In genomic region chr3:10546181-10546624, GRCh38 we compare ENCODE assay signal across 16 cellular contexts. TPM values are rescaled to one million over a fixed set of nuclear protein-coding genes. Genes with fewer than 3 reads are reported as not detected.
A peak's percentile ranks its signal among the peaks of the same experiment; 100 is the strongest.
DNase-seq lines count a peak whose midpoint lies in the region; ATAC-seq, FAIRE-seq and TF ChIP-seq lines count a peak whose summit lies in the region.
"Had no signal": no experiment of that assay in that cellular context is flagged by ENCODE, and none has a peak within 500 bp of the region (broad histone marks: within the 10 kb centered on the region; RNA-seq: fewer than 3 reads in every experiment).

No MANE protein-coding gene starts in this region.

- SMC1A ChIA-PET in GM12878 (lab: Charles Lee; ENCODE audit: uncharacterized antibody, unreplicated experiment) = no interaction called here

- no peaks in the 10 kb centered on the region for H3K36me3 ChIP-seq in GM12878 (ENCODE audit: control insufficient read depth in 2 of 2, insufficient read depth in 2 of 2, low read length in 1 of 2)
- H3K36me3 ChIP-seq in suprapubic skin = no peaks in the 10 kb centered on the region
- no peaks in the 10 kb centered on the region for H3K36me3 ChIP-seq in psoas muscle (ENCODE audit: insufficient read depth in 1 of 2, low read depth in 1 of 2)

- FAIRE-seq in GM12878 (lab: Jason Lieb, UNC) = no peak
- FAIRE-seq: A204.1 had no signal

- H2AFZ ChIP-seq in GM12878 (ENCODE audit: control insufficient read depth, low read depth, low read length) = no peak overlapping the region
- H2AFZ ChIP-seq: PC-9 had no signal

- in situ Hi-C loops in GM12878 (cut with MboI) = no loop called here

- H3K9ac ChIP-seq in GM12878 (ENCODE audit: control insufficient read depth, insufficient read depth, low read length) = no peak overlapping the region
- H3K9ac ChIP-seq: KMS-11 had no signal

- H3K27me3 ChIP-seq in GM12878 (replicated peaks in 1 of 2; ENCODE audit: control insufficient read depth in 2 of 2, insufficient read depth in 2 of 2, low read length in 1 of 2) (no peaks in the 10 kb centered on the region; a peak in 1 of 4 replicates), suprapubic skin (peaks cover 3% of the 10 kb centered on the region), psoas muscle (ENCODE audit: insufficient read depth in 3 of 3, low read length in 2 of 3) (no peaks in the 10 kb centered on the region)

- CTCF ChIA-PET in GM12878 (lab: Yijun Ruan, JAX) = no interaction called here

- DNase-seq in activated CD8-positive, alpha-beta memory T cell treated with anti-CD3 and anti-CD28 coated beads for 24 hours = peak; percentile 48
- DNase-seq in activated CD8-positive, alpha-beta memory T cell treated with anti-CD3 and anti-CD28 coated beads, Interleukin-2, amount 50 U/mL, for 4 hours = no peak
- DNase-seq in GM12878 (ENCODE audit: low read depth, low spot score) (no peak), left kidney (ENCODE audit: low read depth, low spot score) (peak; percentile 37), suprapubic skin (ENCODE audit: low spot score in 2 of 2) (peak; percentile 13 to 35), psoas muscle (no peak), AG20443 (ENCODE audit: low spot score) (no peak)
- no peak for DNase-seq in stimulated activated CD4-positive, alpha-beta T cell treated with anti-CD3 and anti-CD28 coated beads, Interleukin-4, amount 100 ng/mL, for 4 hours
- DNase-seq: CD4-positive, CD25-positive, alpha-beta regulatory T cell; GOT3; NCI-H1105; NCI-H748 treated with DMSO at 0.1 percent for 48 hours; PC-9 had no signal

- TF ChIP-seq POLR2A in GM12878 (IDR thresholded peaks at IDR 0.05; ENCODE audit: low read depth, low read length) (no peak), suprapubic skin (IDR thresholded peaks at IDR 0.05) (no peak)

- WGBS in GM12878 (ENCODE audit: insufficient coverage, insufficient replicate concordance, low lambda C conversion rate, missing lambda C conversion rate) = 72% methylated on average over 5 of the region's 5 CpGs
- WGBS in suprapubic skin = 66% methylated on average over 5 of the region's 5 CpGs
- 71 to 88% (median 76%) methylated on average over 5 of the region's 5 CpGs for WGBS in psoas muscle, 3 donors

- POLR2A ChIA-PET in GM12878 (lab: Charles Lee) = no interaction called here

- no peak overlapping the region for H3K4me2 ChIP-seq in GM12878 (ENCODE audit: control insufficient read depth, insufficient read depth)
- H3K4me2 ChIP-seq: KMS-11, PC-9 had no signal

- H3K9me3 ChIP-seq in GM12878 (replicated peaks; ENCODE audit: control insufficient read depth, insufficient read depth, low read length) (no peaks in the 10 kb centered on the region; the same call in 1 of the 3 replicates), suprapubic skin (peaks cover 6% of the 10 kb centered on the region), psoas muscle (peaks cover 15% of the 10 kb centered on the region)

- H3K27ac ChIP-seq in GM12878 (ENCODE audit: control insufficient read depth, insufficient read depth) (no peak overlapping the region), suprapubic skin (no peak overlapping the region), psoas muscle (no peak overlapping the region)
- H3K27ac ChIP-seq: KMS-11, PC-9 had no signal

- intact Hi-C loops in GM12878 (cut with micrococcal nuclease; ENCODE audit: unreplicated experiment) = no loop called here
- intact Hi-C loops in psoas muscle (cut with DNase I) = no loop called here

- no peaks in the 10 kb centered on the region for H4K20me1 ChIP-seq in GM12878 (ENCODE audit: control insufficient read depth, insufficient read depth)

- no peaks in the 10 kb centered on the region for H3K79me2 ChIP-seq in GM12878 (ENCODE audit: control insufficient read depth, insufficient read depth, low read length)

- TF ChIP-seq EP300 in GM12878 (IDR thresholded peaks at IDR 0.05; ENCODE audit: borderline replicate concordance in 1 of 2, control insufficient read depth in 1 of 2, low read depth in 2 of 2, low read length in 2 of 2) (no peak), suprapubic skin (IDR thresholded peaks at IDR 0.05) (no peak)

- H3K4me3 ChIP-seq in GM12878 (no peak overlapping the region), suprapubic skin (no peak overlapping the region), psoas muscle (no peak overlapping the region)
- H3K4me3 ChIP-seq: PC-9 had no signal

- BruUV-seq in GM12878 (replicated peaks; lab: Mats Ljungman, UMichigan) = no TSS peak

- no peak for TF ChIP-seq RAD21 in GM12878 (IDR thresholded peaks at IDR 0.05; ENCODE audit: insufficient read depth, low read depth, low read length)

- H3K4me1 ChIP-seq in GM12878 (ENCODE audit: control insufficient read depth, insufficient read depth, low read length) (no peaks in the 10 kb centered on the region), suprapubic skin (peaks cover 5% of the 10 kb centered on the region), psoas muscle (peaks cover 17% of the 10 kb centered on the region)

- no peak for TF ChIP-seq CTCF in GM12878 (IDR thresholded peaks at IDR 0.05 in 2 of 3, conservative IDR thresholded peaks at IDR 0.05 in 1 of 3; ENCODE audit: control insufficient read depth in 2 of 3, extremely low read depth in 1 of 3, insufficient read depth in 1 of 3, low read depth in 3 of 3, low read length in 3 of 3)
- TF ChIP-seq CTCF in suprapubic skin (IDR thresholded peaks at IDR 0.05) = no peak
- TF ChIP-seq CTCF in psoas muscle (IDR thresholded peaks at IDR 0.05) = no peak

- RAD21 ChIA-PET in GM12878 (lab: Charles Lee; ENCODE audit: unreplicated experiment) = no interaction called here

- ATAC-seq in GM12878 (no peak), psoas muscle (no peak)

TF ChIP-seq in GM12878, 131 proteins besides CTCF, POLR2A, EP300 and RAD21:
- TF ChIP-seq ZBED1 (IDR thresholded peaks at IDR 0.05; ENCODE audit: borderline replicate concordance) (no peak), REST (IDR thresholded peaks at IDR 0.05; ENCODE audit: low read depth, low read length) (peak; percentile 40; the same call in 1 of the 2 replicates)
TF ChIP-seq in GM12878: peak in this region for 1.

RNA-seq across cellular contexts. Expression of gene ATP2B2, which starts 40.8 kb away (rescaled TPM):
- not detected in 2 replicates for total RNA-seq in GM12878 (2013; cell fraction: nucleolus; rRNA removed)
- total RNA-seq in GM12878 (2014; rRNA removed) (not detected in 2 replicates), GM12878 (2014; rRNA removed; fragmentation: Illumina TruSeq; extraction: Trizol) (not detected in 2 replicates), GM12878 (2021) (not detected in 2 replicates), suprapubic skin (1 to 10 TPM in 2 of 4 donors, under 1 TPM in 1, not detected in 1; 0.86 to 2.2 (median 1.0) TPM), psoas muscle (1 to 10 TPM in 3 of 4 donors, under 1 TPM in 1; 0.36 to 6.5 (median 4.1) TPM)
- not detected for polyA plus RNA-seq in GM12878 (2011; ENCODE audit: low read depth)
- polyA plus RNA-seq in GM12878 (2011; rRNA removed) (not detected in 2 replicates), GM12878 (2014; fragmentation: Illumina TruSeq; extraction: Trizol) (not detected in 2 replicates), GM12878 (2014; fragmentation: Nextera tagmentation; extraction: Ambion mirVana) (not detected), GM12878 (2014; rRNA removed) (not detected in 2 replicates), GM12878 (2016; fragmentation: Nextera tagmentation; extraction: Ambion mirVana) (under 1 TPM in 1 of 2 experiments, not detected in 1; 0.04 TPM), psoas muscle (under 1 TPM; 0.08 to 0.77 (median 0.49) TPM)
- not detected in 2 replicates for polyA plus RNA-seq in GM12878 (2011; cell fraction: cytosol; rRNA removed)
- polyA plus RNA-seq in GM12878 (2011; cell fraction: nucleus; rRNA removed) = 0.03 TPM in 1 of 2 replicates, not detected in the other
- 0.04 TPM in 1 of 2 replicates, not detected in the other for polyA plus RNA-seq in GM12878 (2012)
- polyA minus RNA-seq in GM12878 (2011; rRNA and poly(A)+ RNA removed) = not detected in 2 replicates
- polyA minus RNA-seq in GM12878 (2011; cell fraction: cytosol; rRNA and poly(A)+ RNA removed) = not detected in 2 replicates
- polyA minus RNA-seq in GM12878 (2011; cell fraction: nucleus; rRNA and poly(A)+ RNA removed) = not detected in 2 replicates
- total RNA-seq: CD4-positive, CD25-positive, alpha-beta regulatory T cell; MCF 10A; PC-9 had no signal

Comparison
In these comparisons a context has a peak if more than half of its experiments do, and no peak if none do; other contexts are left out.
1. DNase-seq: peak in activated CD8-positive, alpha-beta memory T cell treated with anti-CD3 and anti-CD28 coated beads for 24 hours (single experiment), left kidney (single experiment) and suprapubic skin (2 of 2); none in activated CD8-positive, alpha-beta memory T cell treated with anti-CD3 and anti-CD28 coated beads, Interleukin-2, amount 50 U/mL, for 4 hours (single experiment), GM12878 (single experiment), psoas muscle (0 of 2), AG20443 (single experiment) and stimulated activated CD4-positive, alpha-beta T cell treated with anti-CD3 and anti-CD28 coated beads, Interleukin-4, amount 100 ng/mL, for 4 hours (0 of 2).